Comparison of ENCODE assay signal across 21 cellular contexts in genomic region chr3:160781429-160781828, GRCh38.
"Had no signal": no experiment of that assay in that cellular context is flagged by ENCODE, and none has a peak within 500 bp of the region (broad histone marks: within the 10 kb centered on the region; RNA-seq: fewer than 3 reads in every experiment).

No MANE protein-coding gene starts in this region.

- H3K36me3 ChIP-seq: breast epithelium, left ventricle myocardium inferior, prostate gland, spleen, upper lobe of right lung had no signal

- H3K36me3 Mint-ChIP-seq: naive thymus-derived CD8-positive, alpha-beta T cell; T-cell had no signal

- H3K9me3 ChIP-seq: breast epithelium, left ventricle myocardium inferior, mucosa of descending colon, prostate gland, testis, upper lobe of right lung had no signal

- H3K27ac Mint-ChIP-seq: memory B cell; naive thymus-derived CD8-positive, alpha-beta T cell; stimulated activated naive CD8-positive, alpha-beta T cell treated with anti-CD3 and anti-CD28 coated beads, Interleukin-15, amount 100 ng/mL, for 72 hours; T-cell had no signal

- H3K4me1 ChIP-seq: breast epithelium, prostate gland, testis, upper lobe of right lung had no signal

- H3K9me3 Mint-ChIP-seq: stimulated activated naive CD8-positive, alpha-beta T cell treated with anti-CD3 and anti-CD28 coated beads, Interleukin-15, amount 100 ng/mL, for 72 hours; T-cell had no signal

- H3K27me3 ChIP-seq: breast epithelium, spleen, testis, upper lobe of right lung had no signal

- DNase-seq: activated CD4-positive, alpha-beta T cell treated with anti-CD3 and anti-CD28 coated beads, Interleukin-2, amount 50 U/mL, for 1 hour; activated CD8-positive, alpha-beta memory T cell treated with anti-CD3 and anti-CD28 coated beads for 24 hours; activated naive CD4-positive, alpha-beta T cell; aorta; erythroblast; hippocampal formation; left ventricle myocardium inferior; mucosa of descending colon; naive thymus-derived CD8-positive, alpha-beta T cell; occipital lobe; spleen; stimulated activated naive CD8-positive, alpha-beta T cell treated with anti-CD3 and anti-CD28 coated beads, Interleukin-15, amount 100 ng/mL, for 72 hours; T-cell; T-helper 9 cell; testis; upper lobe of right lung had no signal

- H3K27me3 Mint-ChIP-seq: stimulated activated naive CD8-positive, alpha-beta T cell treated with anti-CD3 and anti-CD28 coated beads, Interleukin-15, amount 100 ng/mL, for 72 hours; T-cell had no signal

- H3K4me1 Mint-ChIP-seq: stimulated activated naive CD8-positive, alpha-beta T cell treated with anti-CD3 and anti-CD28 coated beads, Interleukin-15, amount 100 ng/mL, for 72 hours had no signal

- H3K4me3 Mint-ChIP-seq: memory B cell; naive thymus-derived CD8-positive, alpha-beta T cell; stimulated activated naive CD8-positive, alpha-beta T cell treated with anti-CD3 and anti-CD28 coated beads, Interleukin-15, amount 100 ng/mL, for 72 hours; T-cell had no signal

- ATAC-seq: activated CD4-positive, CD25-positive, alpha-beta regulatory T cell treated with anti-CD3 and anti-CD28 coated beads, Interleukin-2, amount 50 U/mL, for 24 hours; naive thymus-derived CD8-positive, alpha-beta T cell; sciatic nerve; stimulated activated naive CD8-positive, alpha-beta T cell treated with anti-CD3 and anti-CD28 coated beads, Interleukin-15, amount 100 ng/mL, for 72 hours; T-cell; upper lobe of right lung had no signal

- H3K4me3 ChIP-seq: breast epithelium, left ventricle myocardium inferior, mucosa of descending colon, prostate gland, spleen, testis, upper lobe of right lung had no signal

- H3K27ac ChIP-seq: breast epithelium, left ventricle myocardium inferior, prostate gland, spleen, testis, upper lobe of right lung had no signal
